In the genomic region with DNA sequence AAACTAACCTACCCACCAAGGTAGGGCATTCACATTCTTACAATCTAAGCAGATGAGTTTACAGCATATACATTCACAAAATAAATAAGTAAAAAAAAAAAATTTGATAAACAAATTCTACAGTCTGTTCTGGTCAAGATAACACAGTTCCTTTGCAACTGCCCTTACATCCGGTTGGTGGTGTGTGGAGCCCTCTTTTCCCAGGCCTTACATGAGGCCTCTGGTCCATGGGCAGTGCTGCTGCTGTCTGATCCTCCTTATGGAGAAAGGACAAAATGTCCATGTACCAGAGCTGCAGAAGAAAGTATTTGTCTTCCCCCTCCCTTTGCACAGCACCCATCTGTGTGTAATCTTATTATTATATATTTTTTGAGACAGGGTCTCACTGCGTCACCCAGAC, we compare ENCODE assay signal across 13 cellular contexts. TPM values are rescaled to one million over a fixed set of nuclear protein-coding genes. Genes with fewer than 3 reads are reported as not detected.
DNase-seq lines count a peak whose midpoint lies in the region; ATAC-seq, FAIRE-seq and TF ChIP-seq lines count a peak whose summit lies in the region.
"Had no signal": no experiment of that assay in that cellular context is flagged by ENCODE, and none has a peak within 500 bp of the region (broad histone marks: within the 10 kb centered on the region; RNA-seq: fewer than 3 reads in every experiment).

No MANE protein-coding gene starts in this region.

- WGBS in GM12878 (ENCODE audit: insufficient coverage, insufficient replicate concordance, low lambda C conversion rate, missing lambda C conversion rate) = 69% methylated on average over 2 of the region's 2 CpGs
- 64 to 75% methylated on average over 2 of the region's 2 CpGs for WGBS in aorta, 2 donors

- H3K27me3 ChIP-seq in GM12878 (replicated peaks in 1 of 2; ENCODE audit: control insufficient read depth in 2 of 2, insufficient read depth in 2 of 2, low read length in 1 of 2) = no peaks in the 10 kb centered on the region
- H3K27me3 ChIP-seq in aorta (ENCODE audit: control insufficient read depth in 1 of 2, insufficient read depth in 2 of 2, low read length in 1 of 2) = no peaks in the 10 kb centered on the region

- BruUV-seq in GM12878 (replicated peaks; lab: Mats Ljungman, UMichigan) = no TSS peak

- intact Hi-C loops in GM12878 (cut with micrococcal nuclease; ENCODE audit: unreplicated experiment) (loop anchor here (5.0 to 10.0 kb wide), 2 partner anchors 95 to 163 kb away; no protein-coding TSS in a partner anchor), aorta (cut with DNase I) (loop anchor here in 1 of 2 donors (5.0 to 10.0 kb wide), 3 partner anchors 95 to 190 kb away; no protein-coding TSS in a partner anchor)

- SMC1A ChIA-PET in GM12878 (lab: Charles Lee; ENCODE audit: uncharacterized antibody, unreplicated experiment) = interaction anchor here (1.0 to 1.8 kb wide), 4 partner anchors 28 to 99 kb away, joined by 3 to 7 read pairs (median 4); no protein-coding TSS in a partner anchor

- no peak overlapping the region for H3K27ac ChIP-seq in GM12878 (ENCODE audit: control insufficient read depth, insufficient read depth)
- no peak overlapping the region for H3K27ac ChIP-seq in aorta (ENCODE audit: low read depth in 1 of 2, low read length in 2 of 2)

- peaks cover 39% of the 10 kb centered on the region for H3K79me2 ChIP-seq in GM12878 (ENCODE audit: control insufficient read depth, insufficient read depth, low read length)

- ATAC-seq in GM12878 (no peak), GM21390 (IDR thresholded peaks at IDR 0.05; ENCODE audit: unreplicated experiment) (no peak), aorta (ENCODE audit: low FRiP score) (no peak)
- ATAC-seq: stimulated activated memory B cell treated with anti-CD40 and anti-IgM and Interleukin-4, amounts not matched to agents 10 μg/mL and 1 μg/mL and 100 μg/mL, for 72 hours had no signal

- H3K4me1 ChIP-seq in GM12878 (ENCODE audit: control insufficient read depth, insufficient read depth, low read length) (peaks cover 12% of the 10 kb centered on the region; the same call in 1 of the 2 replicates), aorta (ENCODE audit: control insufficient read depth in 1 of 2, insufficient read depth in 2 of 2, low read length in 2 of 2) (peaks cover 2% of the 10 kb centered on the region in 2 donors)
- H3K4me1 ChIP-seq: prostate gland had no signal

- no peaks in the 10 kb centered on the region; the same call in 2 of the 3 replicates for H3K9me3 ChIP-seq in GM12878 (replicated peaks; ENCODE audit: control insufficient read depth, insufficient read depth, low read length)
- H3K9me3 ChIP-seq in aorta (ENCODE audit: control insufficient read depth, low read length) = no peaks in the 10 kb centered on the region
- H3K9me3 ChIP-seq: prostate gland had no signal

- no peak for TF ChIP-seq RAD21 in GM12878 (IDR thresholded peaks at IDR 0.05; ENCODE audit: insufficient read depth, low read depth, low read length)

- no peak for TF ChIP-seq EP300 in GM12878 (IDR thresholded peaks at IDR 0.05; ENCODE audit: borderline replicate concordance in 1 of 2, control insufficient read depth in 1 of 2, low read depth in 2 of 2, low read length in 2 of 2)

- H3K36me3 ChIP-seq in GM12878 (ENCODE audit: control insufficient read depth in 2 of 2, insufficient read depth in 2 of 2, low read length in 1 of 2) = no peaks in the 10 kb centered on the region
- no peaks in the 10 kb centered on the region for H3K36me3 ChIP-seq in aorta (ENCODE audit: control insufficient read depth in 1 of 2, insufficient read depth in 2 of 2, low read length in 1 of 2)
- H3K36me3 ChIP-seq: prostate gland had no signal

- TF ChIP-seq CTCF in AG04449 (IDR thresholded peaks at IDR 0.05; ENCODE audit: insufficient read depth, low read length, missing control alignments) (no peak), GM12878 (IDR thresholded peaks at IDR 0.05 in 2 of 3, conservative IDR thresholded peaks at IDR 0.05 in 1 of 3; ENCODE audit: control insufficient read depth in 2 of 3, extremely low read depth in 1 of 3, insufficient read depth in 1 of 3, low read depth in 3 of 3, low read length in 3 of 3) (no peak)

- POLR2A ChIA-PET in AG04449 (lab: Yijun Ruan, JAX) = interaction anchor here (0.7 to 1.5 kb wide), 5 partner anchors 144 to 364 kb away, joined by 3 to 5 read pairs (median 4); no protein-coding TSS in a partner anchor
- POLR2A ChIA-PET in GM12878 (lab: Charles Lee) = interaction anchor here (0.6 to 1.2 kb wide), 3 partner anchors 98 to 143 kb away, joined by 3 read pairs; no protein-coding TSS in a partner anchor

- no peak overlapping the region for H3K9ac ChIP-seq in GM12878 (ENCODE audit: control insufficient read depth, insufficient read depth, low read length)

- DNase-seq in AG04449 (ENCODE audit: low read depth, low spot score) = no peak
- peak; percentile 14 for DNase-seq in HuH-7.5 (ENCODE audit: low spot score)
- no peak for DNase-seq in GM12878 (ENCODE audit: low read depth, low spot score)
- DNase-seq in iPS-NIHi7 (ENCODE audit: extremely low spot score) = peak; percentile 18
- DNase-seq in DMS114 treated with DMSO at 0.1 percent for 48 hours (lab: John Stamatoyannopoulos, UW; ENCODE audit: unreplicated experiment) = no peak
- no peak for DNase-seq in aorta
- DNase-seq in stimulated activated CD4-positive, alpha-beta T cell treated with anti-CD3 and anti-CD28 coated beads, Interleukin-1b, Interleukin-23, amount 100 ng/mL, for 48 hours = no peak
- DNase-seq: NCI-H187, NCI-H774 had no signal

- FAIRE-seq in GM12878 (lab: Jason Lieb, UNC) = no peak

- no peak for TF ChIP-seq POLR2A in GM12878 (IDR thresholded peaks at IDR 0.05; ENCODE audit: low read depth, low read length)

- in situ Hi-C loops in GM12878 (cut with MboI) = no loop called here

- RAD21 ChIA-PET in GM12878 (lab: Charles Lee; ENCODE audit: unreplicated experiment) = interaction anchor here (0.9 to 1.2 kb wide), 3 partner anchors 39 to 98 kb away, joined by 3 to 4 read pairs (median 3); no protein-coding TSS in a partner anchor

- H3K4me3 ChIP-seq in AG04449 (ENCODE audit: low read depth, low read length) = peak overlapping the region; percentile 91
- no peak overlapping the region for H3K4me3 ChIP-seq in GM12878
- no peak overlapping the region for H3K4me3 ChIP-seq in aorta (ENCODE audit: low read length in 2 of 2)
- H3K4me3 ChIP-seq: prostate gland had no signal

- H4K20me1 ChIP-seq in GM12878 (ENCODE audit: control insufficient read depth, insufficient read depth) = no peaks in the 10 kb centered on the region

- no peak overlapping the region for H2AFZ ChIP-seq in GM12878 (ENCODE audit: control insufficient read depth, low read depth, low read length)

- H3K4me2 ChIP-seq in GM12878 (ENCODE audit: control insufficient read depth, insufficient read depth) = peak overlapping the region; percentile 72

- CTCF ChIA-PET in AG04449 (lab: Yijun Ruan, JAX) (interaction anchor here (1.9 to 2.1 kb wide), 2 partner anchors 189 to 256 kb away, joined by 5 to 6 read pairs; no protein-coding TSS in a partner anchor), GM12878 (lab: Yijun Ruan, JAX) (interaction anchor here (0.8 to 1.3 kb wide), 2 partner anchors 38 to 126 kb away, joined by 3 to 4 read pairs; no protein-coding TSS in a partner anchor)

TF ChIP-seq in GM12878, 131 proteins besides CTCF, POLR2A, EP300 and RAD21 (continues in another document):
- TF ChIP-seq CEBPB (IDR thresholded peaks at IDR 0.05; ENCODE audit: borderline replicate concordance in 1 of 2, low read depth in 2 of 2, low read length in 2 of 2) = no peak

RNA-seq across cellular contexts. Expression of gene SEPTIN11, which starts 2.2 kb away (rescaled TPM):
- total RNA-seq in GM12878 (2013; cell fraction: nucleolus; rRNA removed) = 183 and 197 TPM in 2 replicates
- total RNA-seq in GM12878 (2014; rRNA removed) = 62.6 and 74.3 TPM in 2 replicates
- total RNA-seq in GM12878 (2014; rRNA removed; fragmentation: Illumina TruSeq; extraction: Trizol) = 156 and 160 TPM in 2 replicates
- 89.7 and 99.9 TPM in 2 replicates for total RNA-seq in GM12878 (2021)
- polyA plus RNA-seq in GM12878 (2011; ENCODE audit: low read depth) = 32.3 TPM
- 154 and 201 TPM in 2 replicates for polyA plus RNA-seq in GM12878 (2011; rRNA removed)
- 46.1 and 98.3 TPM in 2 replicates for polyA plus RNA-seq in GM12878 (2011; cell fraction: cytosol; rRNA removed)
- polyA plus RNA-seq in GM12878 (2011; cell fraction: nucleus; rRNA removed) = 52.8 and 69.0 TPM in 2 replicates
- polyA plus RNA-seq in GM12878 (2012) = 45.7 and 54.2 TPM in 2 replicates
- 89.0 and 102 TPM in 2 replicates for polyA plus RNA-seq in GM12878 (2014; fragmentation: Illumina TruSeq; extraction: Trizol)
- 10 to 100 TPM; 24.7 to 27.1 TPM for polyA plus RNA-seq in GM12878 (2014; fragmentation: Nextera tagmentation; extraction: Ambion mirVana)
- polyA plus RNA-seq in GM12878 (2014; rRNA removed) = 46.7 and 49.4 TPM in 2 replicates
- 10 to 100 TPM; 93.5 to 93.9 TPM for polyA plus RNA-seq in GM12878 (2016; fragmentation: Nextera tagmentation; extraction: Ambion mirVana)
- polyA minus RNA-seq in GM12878 (2011; rRNA and poly(A)+ RNA removed) = 122 and 219 TPM in 2 replicates
- polyA minus RNA-seq in GM12878 (2011; cell fraction: cytosol; rRNA and poly(A)+ RNA removed) = 43.3 and 43.5 TPM in 2 replicates
- polyA minus RNA-seq in GM12878 (2011; cell fraction: nucleus; rRNA and poly(A)+ RNA removed) = 67.1 and 100 TPM in 2 replicates
- total RNA-seq in aorta = 100 to 1,000 TPM in 1 of 2 donors, 10 to 100 TPM in 1; 86.1 to 120 TPM
- 100 to 1,000 TPM in 1 of 2 donors, 10 to 100 TPM in 1; 39.6 to 110 TPM for polyA plus RNA-seq in aorta

RNA-seq across cellular contexts. Expression of gene SOWAHB, which starts 49.4 kb away (rescaled TPM):
- total RNA-seq in GM12878 (2013; cell fraction: nucleolus; rRNA removed) = not detected in 2 replicates
- total RNA-seq in GM12878 (2014; rRNA removed) (0.05 and 0.06 TPM in 2 replicates), GM12878 (2014; rRNA removed; fragmentation: Illumina TruSeq; extraction: Trizol) (0.04 and 0.09 TPM in 2 replicates), GM12878 (2021) (0.05 and 0.10 TPM in 2 replicates), aorta (under 1 TPM in 1 of 2 donors, not detected in 1; 0.32 TPM)
- 0.89 TPM for polyA plus RNA-seq in GM12878 (2011; ENCODE audit: low read depth)
- polyA plus RNA-seq in GM12878 (2011; rRNA removed) (0.03 TPM in 1 of 2 replicates, not detected in the other), GM12878 (2014; fragmentation: Illumina TruSeq; extraction: Trizol) (0.01 and 0.06 TPM in 2 replicates), GM12878 (2014; fragmentation: Nextera tagmentation; extraction: Ambion mirVana) (not detected), GM12878 (2014; rRNA removed) (0.04 and 0.13 TPM in 2 replicates), GM12878 (2016; fragmentation: Nextera tagmentation; extraction: Ambion mirVana) (not detected), aorta (under 1 TPM; 0.26 to 0.88 TPM)
- not detected in 2 replicates for polyA plus RNA-seq in GM12878 (2011; cell fraction: cytosol; rRNA removed)
- polyA plus RNA-seq in GM12878 (2011; cell fraction: nucleus; rRNA removed) = not detected in 2 replicates
- polyA plus RNA-seq in GM12878 (2012) = 0.92 and 1.3 TPM in 2 replicates
- not detected in 2 replicates for polyA minus RNA-seq in GM12878 (2011; rRNA and poly(A)+ RNA removed)
- polyA minus RNA-seq in GM12878 (2011; cell fraction: cytosol; rRNA and poly(A)+ RNA removed) = not detected in 2 replicates
- not detected in 2 replicates for polyA minus RNA-seq in GM12878 (2011; cell fraction: nucleus; rRNA and poly(A)+ RNA removed)
- total RNA-seq: endothelial cell of umbilical vein had no signal
- polyA plus RNA-seq: endothelial cell of umbilical vein had no signal

Comparison
In these comparisons a context has a peak if more than half of its experiments do, and no peak if none do; other contexts are left out.
1. DNase-seq: peak in HuH-7.5 (single experiment) and iPS-NIHi7 (single experiment); none in AG04449 (single experiment), GM12878 (single experiment), DMS114 treated with DMSO at 0.1 percent for 48 hours (single experiment), aorta (0 of 2) and stimulated activated CD4-positive, alpha-beta T cell treated with anti-CD3 and anti-CD28 coated beads, Interleukin-1b, Interleukin-23, amount 100 ng/mL, for 48 hours (single experiment).